Comparison of ENCODE assay signal across 8 cellular contexts in genomic region chr3:153162513-153163348, GRCh38. TPM values are rescaled to one million over a fixed set of nuclear protein-coding genes. Genes with fewer than 3 reads are reported as not detected.
DNase-seq lines count a peak whose midpoint lies in the region; ATAC-seq and TF ChIP-seq lines count a peak whose summit lies in the region.

No MANE protein-coding gene starts in this region.

- H3K4me2 ChIP-seq in osteoblast (ENCODE audit: insufficient read depth, low read length), result peak overlapping the region; percentile 97

- no peaks in the 10 kb centered on the region for H3K27me3 ChIP-seq in osteoblast (ENCODE audit: insufficient read depth, low read length)

- peaks cover 56% of the 10 kb centered on the region for H3K79me2 ChIP-seq in osteoblast (ENCODE audit: insufficient read depth, low read length)

- peaks cover 21% of the 10 kb centered on the region for H3K4me1 ChIP-seq in osteoblast (ENCODE audit: insufficient read depth, low read length)
- H3K4me1 ChIP-seq in urinary bladder (ENCODE audit: insufficient read depth), result no peaks in the 10 kb centered on the region

- peak; percentile 2 for ATAC-seq in HG02938 (IDR thresholded peaks at IDR 0.05; ENCODE audit: unreplicated experiment)

- H3K9me3 ChIP-seq in osteoblast (ENCODE audit: low read depth, low read length), result no peaks in the 10 kb centered on the region

- H3K27ac ChIP-seq in osteoblast (ENCODE audit: low read depth, low read length), result peak overlapping the region; percentile 75
- peak overlapping the region; percentile 97 for H3K27ac ChIP-seq in urinary bladder (ENCODE audit: low read depth)

- H2AFZ ChIP-seq in osteoblast (ENCODE audit: low read length), result peak overlapping the region; percentile 56

- H3K36me3 ChIP-seq in osteoblast (ENCODE audit: insufficient read depth, low read length), result peaks cover 4% of the 10 kb centered on the region
- no peaks in the 10 kb centered on the region for H3K36me3 ChIP-seq in urinary bladder (ENCODE audit: insufficient read depth)

- no peak for TF ChIP-seq CTCF in osteoblast (IDR thresholded peaks at IDR 0.05; ENCODE audit: extremely low read depth, low read depth, low read length)

- under 1% methylated on average over 82 of the region's 82 CpGs for WGBS in urinary bladder

- H3K4me3 ChIP-seq in osteoblast (ENCODE audit: insufficient read depth, low read length) (peak overlapping the region; percentile 95), urinary bladder (ENCODE audit: low read depth, low read length) (peak overlapping the region; percentile 92)

- peak in 2 of 3 experiments; percentile 88 to 92 for DNase-seq in NCI-H1417 (lab: John Stamatoyannopoulos, UW)
- no peak for DNase-seq in NCI-H1417 treated with DMSO at 0.1 percent for 48 hours (lab: John Stamatoyannopoulos, UW)
- peak in 3 of 4 experiments; percentile 16 to 44 (median 24) for DNase-seq in activated naive CD4-positive, alpha-beta T cell (lab: John Stamatoyannopoulos, UW)
- DNase-seq in globus pallidus (ENCODE audit: low spot score), result peak; percentile 38
- peak; percentile 91 for DNase-seq in osteoblast (ENCODE audit: insufficient read length, low spot score, missing footprints)

- peaks cover 32% of the 10 kb centered on the region for H4K20me1 ChIP-seq in osteoblast (ENCODE audit: insufficient read depth, low read length)

TF ChIP-seq in PFSK-1, 5 proteins besides CTCF, POLR2A, EP300 and RAD21:
- TF ChIP-seq POLR2AphosphoS5 (IDR thresholded peaks at IDR 0.05; ENCODE audit: low read depth, low read length), result no peak
- peak; percentile 15; the same call in 1 of the 2 replicates for TF ChIP-seq SIN3A (IDR thresholded peaks at IDR 0.05; ENCODE audit: borderline replicate concordance, insufficient read depth, low read length)
- TF ChIP-seq REST (IDR thresholded peaks at IDR 0.05; ENCODE audit: insufficient read depth in 1 of 2, low read depth in 2 of 2, low read length in 2 of 2), result no peak
- TF ChIP-seq FOXP2 (optimal IDR thresholded peaks at IDR 0.05; ENCODE audit: borderline replicate concordance, extremely low read depth, extremely low read length, insufficient read depth), result no peak
- no peak for TF ChIP-seq TAF1 (IDR thresholded peaks at IDR 0.05; ENCODE audit: borderline replicate concordance, insufficient read depth, low read length)

RNA-seq across cellular contexts. Expression of gene RAP2B, which starts 0.7 kb away (rescaled TPM):
- 16.4 TPM for polyA plus RNA-seq in PFSK-1 (2012; ENCODE audit: insufficient read length, low read depth)
- total RNA-seq in osteoblast, result 20.3 and 22.4 TPM in 2 replicates
- 20.1 TPM for total RNA-seq in urinary bladder
- 6.1 TPM for polyA plus RNA-seq in urinary bladder
